ENCODE assay signal across 10 cellular contexts in genomic region chr11:83054904-83055380, GRCh38. TPM values are rescaled to one million over a fixed set of nuclear protein-coding genes. Genes with fewer than 3 reads are reported as not detected.
DNase-seq lines count a peak whose midpoint lies in the region; ATAC-seq, FAIRE-seq and TF ChIP-seq lines count a peak whose summit lies in the region.
"Had no signal": no experiment of that assay in that cellular context is flagged by ENCODE, and none has a peak within 500 bp of the region (broad histone marks: within the 10 kb centered on the region; RNA-seq: fewer than 3 reads in every experiment).

No MANE protein-coding gene starts in this region.

- no peaks in the 10 kb centered on the region for H3K27me3 ChIP-seq in stomach
- no peaks in the 10 kb centered on the region for H3K27me3 ChIP-seq in testis
- H3K27me3 ChIP-seq: neural progenitor cell had no signal

- H3K27ac ChIP-seq in RWPE1 (no peak overlapping the region), stomach (peak overlapping the region in 4 of 5 donors; percentile 16 to 50 (median 32)), testis (no peak overlapping the region)
- H3K27ac ChIP-seq: neural progenitor cell had no signal

- TF ChIP-seq EP300 in stomach (IDR thresholded peaks at IDR 0.05) = no peak

- peaks cover 3% of the 10 kb centered on the region for H3K9me3 Mint-ChIP-seq in activated CD8-positive, alpha-beta T cell treated with anti-CD3 and anti-CD28 coated beads, Interleukin-2, amount 10 ng/mL, durations not matched to agents 7 days and 5 days (ENCODE audit: insufficient read depth)
- H3K9me3 Mint-ChIP-seq in activated CD8-positive, alpha-beta T cell treated with anti-CD3 and anti-CD28 coated beads for 36 hours = peaks cover 7% of the 10 kb centered on the region
- H3K9me3 Mint-ChIP-seq: neural progenitor cell had no signal

- H3K9me3 ChIP-seq in stomach = no peaks in the 10 kb centered on the region
- H3K9me3 ChIP-seq in testis = no peaks in the 10 kb centered on the region

- TF ChIP-seq CTCF in activated CD8-positive, alpha-beta T cell treated with anti-CD3 and anti-CD28 coated beads for 36 hours (IDR thresholded peaks at IDR 0.05) = no peak
- no peak for TF ChIP-seq CTCF in RWPE1 (conservative IDR thresholded peaks at IDR 0.05; ENCODE audit: low read depth)
- TF ChIP-seq CTCF in stomach (IDR thresholded peaks at IDR 0.05) = no peak
- no peak for TF ChIP-seq CTCF in testis (IDR thresholded peaks at IDR 0.05)

- TF ChIP-seq POLR2A in stomach (IDR thresholded peaks at IDR 0.05) (no peak), testis (IDR thresholded peaks at IDR 0.05) (no peak)

- CTCF ChIA-PET in activated CD8-positive, alpha-beta T cell treated with anti-CD3 and anti-CD28 coated beads, Interleukin-2, amount 10 ng/mL, durations not matched to agents 7 days and 5 days (lab: Charles Lee) = interaction anchor here (1.3 kb wide), 1 partner anchor 108 kb away, joined by 3 read pairs; no protein-coding TSS in a partner anchor
- CTCF ChIA-PET in activated CD8-positive, alpha-beta T cell treated with anti-CD3 and anti-CD28 coated beads for 36 hours (lab: Charles Lee) = no interaction called here
- CTCF ChIA-PET in RWPE1 (lab: Yijun Ruan, JAX) = no interaction called here

- DNase-seq in activated CD8-positive, alpha-beta T cell treated with anti-CD3 and anti-CD28 coated beads, Interleukin-2, amount 10 ng/mL, durations not matched to agents 7 days and 5 days = no peak
- no peak for DNase-seq in activated CD8-positive, alpha-beta T cell treated with anti-CD3 and anti-CD28 coated beads for 36 hours
- DNase-seq in RWPE1 (ENCODE audit: low spot score) = peak; percentile 38
- no peak for DNase-seq in stomach
- no peak for DNase-seq in iPS-NIHi7 (ENCODE audit: extremely low spot score)
- DNase-seq in testis = no peak
- DNase-seq in RCC 7860 (ENCODE audit: low spot score) = no peak
- DNase-seq: GOT3 had no signal

- H3K4me1 ChIP-seq in stomach = peaks cover 15 to 58% (median 35%) of the 10 kb centered on the region in 4 donors
- H3K4me1 ChIP-seq in testis = peaks cover 13% of the 10 kb centered on the region

- no peak for FAIRE-seq in RCC 7860 (lab: Jason Lieb, UNC)

- no peaks in the 10 kb centered on the region for H3K27me3 Mint-ChIP-seq in activated CD8-positive, alpha-beta T cell treated with anti-CD3 and anti-CD28 coated beads, Interleukin-2, amount 10 ng/mL, durations not matched to agents 7 days and 5 days (ENCODE audit: low read depth)
- no peaks in the 10 kb centered on the region for H3K27me3 Mint-ChIP-seq in activated CD8-positive, alpha-beta T cell treated with anti-CD3 and anti-CD28 coated beads for 36 hours

- H3K4me1 Mint-ChIP-seq in activated CD8-positive, alpha-beta T cell treated with anti-CD3 and anti-CD28 coated beads, Interleukin-2, amount 10 ng/mL, durations not matched to agents 7 days and 5 days (ENCODE audit: low read depth) = peaks cover 37% of the 10 kb centered on the region
- peaks cover 65% of the 10 kb centered on the region for H3K4me1 Mint-ChIP-seq in activated CD8-positive, alpha-beta T cell treated with anti-CD3 and anti-CD28 coated beads for 36 hours (ENCODE audit: low read depth)

- no peaks in the 10 kb centered on the region for H3K36me3 ChIP-seq in stomach
- H3K36me3 ChIP-seq in testis (ENCODE audit: low read depth, missing control alignments) = no peaks in the 10 kb centered on the region
- H3K36me3 ChIP-seq: neural progenitor cell had no signal

- intact Hi-C loops in activated CD8-positive, alpha-beta T cell treated with anti-CD3 and anti-CD28 coated beads for 36 hours (cut with micrococcal nuclease) = loop anchor here (10.0 kb wide), 1 partner anchor 50 kb away; no protein-coding TSS in a partner anchor
- intact Hi-C loops in stomach (cut with DNase I; ENCODE audit: low total_unique reads) (no loop called here), testis (cut with DNase I; ENCODE audit: low total_unique reads) (no loop called here)

- no peak overlapping the region for H3K27ac Mint-ChIP-seq in activated CD8-positive, alpha-beta T cell treated with anti-CD3 and anti-CD28 coated beads, Interleukin-2, amount 10 ng/mL, durations not matched to agents 7 days and 5 days
- H3K27ac Mint-ChIP-seq in activated CD8-positive, alpha-beta T cell treated with anti-CD3 and anti-CD28 coated beads for 36 hours = no peak overlapping the region
- H3K27ac Mint-ChIP-seq: neural progenitor cell had no signal

- 72 to 80% (median 75%) methylated on average over 3 of the region's 3 CpGs for WGBS in stomach, 5 donors
- WGBS in testis, 2 donors = 92 to 93% methylated on average over 3 of the region's 3 CpGs

- no peak overlapping the region for H3K4me3 Mint-ChIP-seq in activated CD8-positive, alpha-beta T cell treated with anti-CD3 and anti-CD28 coated beads, Interleukin-2, amount 10 ng/mL, durations not matched to agents 7 days and 5 days
- no peak overlapping the region for H3K4me3 Mint-ChIP-seq in activated CD8-positive, alpha-beta T cell treated with anti-CD3 and anti-CD28 coated beads for 36 hours
- H3K4me3 Mint-ChIP-seq: neural progenitor cell had no signal

- H3K4me3 ChIP-seq in stomach = no peak overlapping the region
- no peak overlapping the region for H3K4me3 ChIP-seq in testis
- H3K4me3 ChIP-seq: neural progenitor cell had no signal

- H3K36me3 Mint-ChIP-seq in activated CD8-positive, alpha-beta T cell treated with anti-CD3 and anti-CD28 coated beads, Interleukin-2, amount 10 ng/mL, durations not matched to agents 7 days and 5 days (ENCODE audit: low read depth) = peaks cover 31% of the 10 kb centered on the region
- peaks cover 38% of the 10 kb centered on the region for H3K36me3 Mint-ChIP-seq in activated CD8-positive, alpha-beta T cell treated with anti-CD3 and anti-CD28 coated beads for 36 hours (ENCODE audit: low read depth)
- H3K36me3 Mint-ChIP-seq: neural progenitor cell had no signal

- peak; percentile 11 for ATAC-seq in activated CD8-positive, alpha-beta T cell treated with anti-CD3 and anti-CD28 coated beads, Interleukin-2, amount 10 ng/mL, durations not matched to agents 7 days and 5 days
- no peak for ATAC-seq in activated CD8-positive, alpha-beta T cell treated with anti-CD3 and anti-CD28 coated beads for 36 hours
- ATAC-seq in HG03439 (IDR thresholded peaks at IDR 0.05; ENCODE audit: unreplicated experiment) = peak; percentile 56

- POLR2A ChIA-PET in activated CD8-positive, alpha-beta T cell treated with anti-CD3 and anti-CD28 coated beads, Interleukin-2, amount 10 ng/mL, durations not matched to agents 7 days and 5 days (lab: Charles Lee) = no interaction called here
- POLR2A ChIA-PET in activated CD8-positive, alpha-beta T cell treated with anti-CD3 and anti-CD28 coated beads for 36 hours (lab: Charles Lee) = no interaction called here
- POLR2A ChIA-PET in RWPE1 (lab: Yijun Ruan, JAX; ENCODE audit: low non-redundant PET) = no interaction called here

RNA-seq across cellular contexts. Expression of gene RAB30, which starts 16.8 kb away (rescaled TPM):
- 10 to 100 TPM in 1 of 2 experiments, 1 to 10 TPM in 1; 8.8 to 13.3 TPM for total RNA-seq in activated CD8-positive, alpha-beta T cell treated with anti-CD3 and anti-CD28 coated beads, Interleukin-2, amount 10 ng/mL, durations not matched to agents 7 days and 5 days
- total RNA-seq in activated CD8-positive, alpha-beta T cell treated with anti-CD3 and anti-CD28 coated beads for 36 hours = 10 to 100 TPM in 1 of 2 experiments, 1 to 10 TPM in 1; 9.8 to 10.9 TPM
- 10 to 100 TPM in 1 of 5 donors, 1 to 10 TPM in 3, under 1 TPM in 1; 0.29 to 14.0 (median 3.9) TPM for total RNA-seq in stomach
- polyA plus RNA-seq in stomach = 1 to 10 TPM; 1.5 to 5.3 (median 2.2) TPM
- total RNA-seq in testis = 10 to 100 TPM; 12.3 to 13.1 TPM
- polyA plus RNA-seq in testis (ENCODE audit: insufficient read depth, low read depth, low replicate concordance) = 11.4 TPM

Comparison
In these comparisons a context has a peak if more than half of its experiments do, and no peak if none do; other contexts are left out.
1. H3K27ac ChIP-seq: peak in stomach (4 of 5); none in RWPE1 (single experiment) and testis (0 of 2).